22 cellular contexts compared by ENCODE assay signal in genomic region chr5:87598460-87598859, GRCh38.
"Had no signal": no experiment of that assay in that cellular context is flagged by ENCODE, and none has a peak within 500 bp of the region (broad histone marks: within the 10 kb centered on the region; RNA-seq: fewer than 3 reads in every experiment).

No MANE protein-coding gene starts in this region.

- ATAC-seq: stimulated activated effector memory CD8-positive, alpha-beta T cell treated with anti-CD3 and anti-CD28 coated beads, Interleukin-12 subunit alpha, Interleukin-12 subunit beta, amount 100 ng/mL, for 72 hours; stimulated activated memory B cell treated with anti-CD40 and anti-IgM and Interleukin-4, amounts not matched to agents 10 μg/mL and 1 μg/mL and 100 μg/mL, for 72 hours; stimulated activated naive B cell treated with anti-CD40 and anti-IgM and Interleukin-4, amounts not matched to agents 10 μg/mL and 1 μg/mL and 100 μg/mL, for 72 hours; stimulated activated naive CD8-positive, alpha-beta T cell treated with anti-CD3 and anti-CD28 coated beads, Interleukin-15, amount 100 ng/mL, for 72 hours; stimulated activated naive CD8-positive, alpha-beta T cell treated with anti-CD3 and anti-CD28 coated beads, Interleukin-15, Interleukin-2, amounts not matched to agents 100 U/mL and 50 U/mL, for 24 hours; upper lobe of right lung had no signal

- DNase-seq: stimulated activated CD4-positive, alpha-beta T cell treated with anti-CD3 and anti-CD28 coated beads, Interleukin-2, amount 100 ng/mL, for 48 hours; stimulated activated CD4-positive, alpha-beta T cell treated with anti-CD3 and anti-CD28 coated beads, Interleukin-4, amount 100 ng/mL, for 1 hour; stimulated activated CD4-positive, alpha-beta T cell treated with anti-CD3 and anti-CD28 coated beads, Interleukin-4, amount 100 ng/mL, for 24 hours; stimulated activated CD4-positive, alpha-beta T cell treated with anti-CD3 and anti-CD28 coated beads, Interleukin-4, amount 100 ng/mL, for 4 hours; stimulated activated CD8-positive, alpha-beta memory T cell treated with anti-CD3 and anti-CD28 coated beads, Interleukin-4, amount 100 ng/mL, for 48 hours; stimulated activated naive B cell treated with anti-CD40 and anti-IgM and Interleukin-4, amounts not matched to agents 10 μg/mL and 1 μg/mL and 100 μg/mL, for 72 hours; stimulated activated naive CD4-positive, alpha-beta T cell; stimulated activated naive CD4-positive, alpha-beta T cell treated with Interleukin-2 at 50 U/mL for 16 hours; stimulated activated naive CD8-positive, alpha-beta T cell treated with anti-CD3 and anti-CD28 coated beads, Interleukin-15, amount 100 ng/mL, for 72 hours; stimulated activated naive CD8-positive, alpha-beta T cell treated with anti-CD3 and anti-CD28 coated beads, Interleukin-15, Interleukin-2, amounts not matched to agents 100 U/mL and 50 U/mL, for 24 hours; stomach; substantia nigra; testis; thyroid gland; tibial artery; transverse colon; trophoblast cell; upper lobe of left lung; upper lobe of right lung; uterus had no signal
